Comparison of ENCODE assay signal across 8 cellular contexts in the genomic region with DNA sequence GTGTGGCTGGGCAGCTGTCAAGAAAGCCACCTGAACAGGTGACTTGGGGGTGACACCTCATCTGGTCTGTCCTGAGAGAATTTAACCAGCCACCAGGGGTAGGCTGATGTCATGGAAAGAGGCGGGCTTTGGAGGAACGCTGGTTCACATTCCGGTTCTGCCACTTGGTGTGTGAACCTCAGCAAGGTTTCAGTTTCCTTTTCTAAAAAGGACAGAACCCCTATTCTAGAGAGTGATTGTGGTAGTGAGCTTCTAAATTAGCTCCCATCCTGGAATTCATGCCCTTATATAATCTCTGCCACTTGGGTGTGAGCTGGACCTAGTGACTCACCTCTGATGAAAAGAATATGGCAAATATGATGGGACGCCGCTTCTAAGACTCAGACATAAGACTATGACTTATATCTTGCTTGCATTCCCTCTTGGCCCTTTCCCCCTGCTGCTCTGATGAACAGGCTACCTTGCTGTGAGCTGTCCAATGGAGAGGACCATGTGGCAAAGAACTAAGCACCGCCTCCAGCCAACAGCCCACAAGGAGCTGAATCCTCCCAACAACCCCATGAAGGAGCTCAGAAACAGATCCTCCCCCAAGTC.
DNase-seq lines count a peak whose midpoint lies in the region; ATAC-seq and TF ChIP-seq lines count a peak whose summit lies in the region.

No MANE protein-coding gene starts in this region.

- peaks cover 8% of the 10 kb centered on the region for H3K4me1 ChIP-seq in suprapubic skin

- WGBS in suprapubic skin = 43% methylated on average over 6 of the region's 6 CpGs

- TF ChIP-seq POLR2A in suprapubic skin (IDR thresholded peaks at IDR 0.05) = no peak

- no peaks in the 10 kb centered on the region for H3K36me3 Mint-ChIP-seq in activated B cell treated with CpG ODN at 0.5 μM for 24 hours (ENCODE audit: low read depth)

- no peaks in the 10 kb centered on the region for H3K27me3 ChIP-seq in suprapubic skin

- peaks cover 14% of the 10 kb centered on the region for H3K27me3 Mint-ChIP-seq in activated B cell treated with CpG ODN at 0.5 μM for 24 hours

- ATAC-seq in GM18909 (IDR thresholded peaks at IDR 0.05; ENCODE audit: poor library complexity, unreplicated experiment) (peak; percentile 77), HG02885 (IDR thresholded peaks at IDR 0.05; ENCODE audit: poor library complexity, unreplicated experiment) (peak; percentile 77), activated B cell treated with CpG ODN at 0.5 μM for 24 hours (ENCODE audit: low read depth) (peak; percentile 75), esophagus mucosa (peak; percentile 93)

- no peaks in the 10 kb centered on the region for H3K9me3 ChIP-seq in suprapubic skin

- peaks cover 14% of the 10 kb centered on the region for H3K4me1 Mint-ChIP-seq in activated B cell treated with CpG ODN at 0.5 μM for 24 hours

- CTCF ChIA-PET in activated B cell treated with CpG ODN at 0.5 μM for 24 hours (lab: Charles Lee) = interaction anchor here (0.7 to 1.0 kb wide), 4 partner anchors 12 to 501 kb away, joined by 3 to 6 read pairs (median 3); no protein-coding TSS in a partner anchor

- POLR2A ChIA-PET in activated B cell treated with CpG ODN at 0.5 μM for 24 hours (lab: Charles Lee) = interaction anchor here (1.1 to 1.3 kb wide), 2 partner anchors 37 to 52 kb away, joined by 3 to 6 read pairs; no protein-coding TSS in a partner anchor

- no peak overlapping the region for H3K27ac ChIP-seq in suprapubic skin

- peak overlapping the region; percentile 12 for H3K4me3 ChIP-seq in suprapubic skin

- TF ChIP-seq EP300 in suprapubic skin (IDR thresholded peaks at IDR 0.05) = no peak

- DNase-seq in activated B cell treated with CpG ODN at 0.5 μM for 24 hours (peak; percentile 34), suprapubic skin (ENCODE audit: low spot score in 2 of 2) (no peak), dermis blood vessel endothelial cell (no peak), NCI-H2107 treated with DMSO at 0.1 percent for 48 hours (lab: John Stamatoyannopoulos, UW; ENCODE audit: unreplicated experiment) (no peak), HuH-7 (ENCODE audit: low spot score) (no peak)

- H3K4me3 Mint-ChIP-seq in activated B cell treated with CpG ODN at 0.5 μM for 24 hours = peak overlapping the region; percentile 66

- H3K9me3 Mint-ChIP-seq in activated B cell treated with CpG ODN at 0.5 μM for 24 hours = peaks cover 2% of the 10 kb centered on the region

- no peaks in the 10 kb centered on the region for H3K36me3 ChIP-seq in suprapubic skin

- H3K27ac Mint-ChIP-seq in activated B cell treated with CpG ODN at 0.5 μM for 24 hours = peak overlapping the region; percentile 27

- intact Hi-C loops in activated B cell treated with CpG ODN at 0.5 μM for 24 hours (cut with micrococcal nuclease) = loop anchor here (2.0 kb wide), 1 partner anchor 53 kb away; no protein-coding TSS in a partner anchor

- TF ChIP-seq CTCF in activated B cell treated with CpG ODN at 0.5 μM for 24 hours (IDR thresholded peaks at IDR 0.05) (no peak), suprapubic skin (IDR thresholded peaks at IDR 0.05) (no peak)
